In the genomic region with DNA sequence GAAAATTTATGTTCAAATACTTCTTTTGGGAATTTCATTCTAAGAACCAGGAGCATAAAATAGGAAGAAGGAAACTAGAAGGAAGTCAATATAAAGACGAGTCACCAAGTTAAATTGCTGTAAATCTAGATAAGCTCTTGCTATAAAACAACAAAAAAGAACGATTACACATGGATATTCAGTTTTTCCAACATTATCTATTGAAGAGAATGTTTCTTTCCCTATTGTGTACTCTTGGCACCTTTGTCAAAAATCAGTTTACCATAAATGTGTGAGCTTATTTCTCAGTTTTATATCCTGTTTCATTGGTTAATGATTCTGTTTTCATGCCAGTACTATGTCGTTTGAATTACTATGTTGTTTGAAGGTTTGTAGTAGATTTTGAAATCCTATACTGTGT, we compare ENCODE assay signal across 32 cellular contexts.
"Had no signal": no experiment of that assay in that cellular context is flagged by ENCODE, and none has a peak within 500 bp of the region (broad histone marks: within the 10 kb centered on the region; RNA-seq: fewer than 3 reads in every experiment).

No MANE protein-coding gene starts in this region.

- H3K27ac ChIP-seq: adrenal gland, body of pancreas, brain microvascular endothelial cell, breast epithelium, VCaP had no signal

- H3K9me3 ChIP-seq: breast epithelium had no signal

- DNase-seq: activated B cell treated with CpG ODN at 0.5 μM for 24 hours; activated CD4-positive, alpha-beta memory T cell treated with anti-CD3 and anti-CD28 coated beads for 36 hours; activated CD4-positive, alpha-beta T cell treated with anti-CD3 and anti-CD28 coated beads for 4 hours; activated CD4-positive, alpha-beta T cell treated with anti-CD3 and anti-CD28 coated beads, Interleukin-2, amount 10 ng/mL, durations not matched to agents 24 days and 14 days; activated CD4-positive, alpha-beta T cell treated with anti-CD3 and anti-CD28 coated beads, Interleukin-2, amount 50 U/mL, for 1 hour; activated CD4-positive, alpha-beta T cell treated with anti-CD3 and anti-CD28 coated beads, Interleukin-2, amount 50 U/mL, for 4 hours; activated CD4-positive, CD25-positive, alpha-beta regulatory T cell treated with anti-CD3 and anti-CD28 coated beads, Interleukin-2, amount 50 U/mL, for 72 hours; activated CD8-positive, alpha-beta memory T cell treated with anti-CD3 and anti-CD28 coated beads, Interleukin-2, amount 50 U/mL, for 4 hours; activated CD8-positive, alpha-beta T cell treated with anti-CD3 and anti-CD28 coated beads for 36 hours; activated effector memory CD4-positive, alpha-beta T cell treated with anti-CD3 and anti-CD28 coated beads, Interleukin-2, amount 50 U/mL, for 16 hours; activated gamma-delta T cell treated with Interleukin-2 at 50 U/mL for 16 hours; activated naive CD4-positive, alpha-beta T cell; activated naive CD4-positive, alpha-beta T cell treated with anti-CD3 and anti-CD28 coated beads for 36 hours; activated naive CD4-positive, alpha-beta T cell treated with anti-CD3 and anti-CD28 coated beads, Interleukin-2, amount 50 U/mL, for 16 hours; activated naive CD8-positive, alpha-beta T cell treated with anti-CD3 and anti-CD28 coated beads for 36 hours; activated T-cell treated with anti-CD3 and anti-CD28 coated beads for 4 hours; activated T-cell treated with anti-CD3 and anti-CD28 coated beads, Interleukin-2, amount 50 U/mL, for 1 hour; activated T-cell treated with anti-CD3 and anti-CD28 coated beads, Interleukin-2, amount 50 U/mL, for 4 hours; activated T-cell treated with anti-CD3 and anti-CD28 coated beads, Interleukin-2, amount 50 U/mL, for 72 hours; adrenal gland; amniotic stem cell; aorta; body of pancreas; brain microvascular endothelial cell; central memory CD4-positive, alpha-beta T cell; T-helper 1 cell; T-helper 2 cell; T-helper 9 cell had no signal

- ATAC-seq: activated CD8-positive, alpha-beta T cell treated with anti-CD3 and anti-CD28 coated beads for 36 hours; activated naive CD4-positive, alpha-beta T cell treated with anti-CD3 and anti-CD28 coated beads, Interleukin-2, amount 50 U/mL, for 72 hours; activated T-cell treated with anti-CD3 and anti-CD28 coated beads, Interleukin-2, amount 50 U/mL, for 4 hours; activated T-cell treated with anti-CD3 and anti-CD28 coated beads, Interleukin-2, amount 50 U/mL, for 72 hours; activated T-helper 17 cell treated with anti-CD3 and anti-CD28 coated beads, Interleukin-2, amount 50 U/mL, for 72 hours; body of pancreas had no signal

- H3K4me3 ChIP-seq: adrenal gland, body of pancreas, breast epithelium had no signal

- H3K4me1 ChIP-seq: adrenal gland, body of pancreas, breast epithelium had no signal

- H3K27me3 ChIP-seq: adrenal gland, body of pancreas, brain microvascular endothelial cell, breast epithelium had no signal

- H3K36me3 ChIP-seq: adrenal gland, brain microvascular endothelial cell, breast epithelium had no signal
